ENCODE assay signal across 7 cellular contexts in genomic region chr3:77756397-77756975, GRCh38.
DNase-seq lines count a peak whose midpoint lies in the region; ATAC-seq, FAIRE-seq and TF ChIP-seq lines count a peak whose summit lies in the region.
"Not testable (repeated sequence)": the region's sequence is repeated elsewhere in the genome, so short reads cannot be mapped to it uniquely, and the experiment has no call there.

No MANE protein-coding gene starts in this region.

- not testable (repeated sequence) for H3K27me3 ChIP-seq in PC-3 (ENCODE audit: low read length); bronchial epithelial cell (ENCODE audit: control insufficient read depth, insufficient read depth, low read length); foreskin keratinocyte

- H3K79me2 ChIP-seq in PC-3 (ENCODE audit: low read length), result not testable (repeated sequence)

- H2AFZ ChIP-seq in PC-3 (ENCODE audit: low read length), result peak overlapping the region; percentile 38; the same call in 1 of the 2 replicates

- not testable (repeated sequence) for H3K9me3 ChIP-seq in PC-3 (ENCODE audit: low read length)

- not testable (repeated sequence) for H3F3A ChIP-seq in PC-3 (ENCODE audit: low read length, unreplicated experiment)

- peak overlapping the region; percentile 36; the same call in 1 of the 2 replicates for H3K27ac ChIP-seq in PC-3 (ENCODE audit: low read length)
- not testable (repeated sequence) for H3K27ac ChIP-seq in epithelial cell of prostate, foreskin keratinocyte

- CTCF ChIA-PET in Calu3 (lab: Charles Lee), result interaction anchor here (0.6 kb wide), 2 partner anchors 59 to 206 kb away, joined by 3 to 5 read pairs; no protein-coding TSS in a partner anchor
- CTCF ChIA-PET in PC-3 (lab: Charles Lee), result not testable (repeated sequence)
- CTCF ChIA-PET in MCF 10A (lab: Yijun Ruan, JAX), result interaction anchor here (0.6 kb wide), 3 partner anchors 105 to 1125 kb away, joined by 3 to 4 read pairs (median 3); no protein-coding TSS in a partner anchor

- H3K36me3 Mint-ChIP-seq in Calu3 (ENCODE audit: insufficient read depth, unreplicated experiment); MCF 10A (ENCODE audit: insufficient read depth, unreplicated experiment): not testable (repeated sequence)

- H3K27me3 Mint-ChIP-seq in Calu3 (ENCODE audit: unreplicated experiment); MCF 10A (ENCODE audit: insufficient read depth, unreplicated experiment): not testable (repeated sequence)

- intact Hi-C loops in Calu3 (cut with micrococcal nuclease; ENCODE audit: unreplicated experiment); PC-3 (cut with micrococcal nuclease); MCF 10A (cut with micrococcal nuclease): not testable (repeated sequence)

- not testable (repeated sequence) for H3K4me2 ChIP-seq in PC-3 (ENCODE audit: low read length)

- not testable (repeated sequence) for H4K20me1 ChIP-seq in PC-3 (ENCODE audit: low read length)

- ATAC-seq in PC-3 (peak; percentile 29; the same call in 1 of the 2 replicates), foreskin keratinocyte (peak; percentile 62)

- POLR2A ChIA-PET in PC-3 (lab: Charles Lee; ENCODE audit: unreplicated experiment); MCF 10A (lab: Yijun Ruan, JAX): not testable (repeated sequence)

- H3K4me1 ChIP-seq in PC-3 (ENCODE audit: insufficient read depth, low read length); foreskin keratinocyte: not testable (repeated sequence)

- not testable (repeated sequence) for TF ChIP-seq CTCF in Calu3 (IDR thresholded peaks at IDR 0.05; ENCODE audit: unreplicated experiment); PC-3 (conservative IDR thresholded peaks at IDR 0.05; ENCODE audit: low read depth, low read length); MCF 10A (IDR thresholded peaks at IDR 0.05; ENCODE audit: unreplicated experiment); bronchial epithelial cell (IDR thresholded peaks at IDR 0.05; ENCODE audit: insufficient read depth, low read length, severe bottlenecking); foreskin keratinocyte (conservative IDR thresholded peaks at IDR 0.05)

- not testable (repeated sequence) for H3K27ac Mint-ChIP-seq in Calu3 (ENCODE audit: unreplicated experiment); MCF 10A (ENCODE audit: low read depth, unreplicated experiment)

- H3K4me3 Mint-ChIP-seq in Calu3 (ENCODE audit: low read depth, unreplicated experiment); MCF 10A (ENCODE audit: unreplicated experiment): not testable (repeated sequence)

- not testable (repeated sequence) for H3K4me1 Mint-ChIP-seq in Calu3 (ENCODE audit: low read depth, unreplicated experiment); MCF 10A (ENCODE audit: insufficient read depth, unreplicated experiment)

- H3K9me3 Mint-ChIP-seq in Calu3 (ENCODE audit: low read depth, unreplicated experiment), result not testable (repeated sequence)
- peaks cover 14% of the 10 kb centered on the region for H3K9me3 Mint-ChIP-seq in MCF 10A (ENCODE audit: unreplicated experiment)

- not testable (repeated sequence) for H3K9ac ChIP-seq in PC-3 (ENCODE audit: low read length)

- not testable (repeated sequence) for BruUV-seq in Calu3 (replicated peaks; lab: Mats Ljungman, UMichigan); PC-3 (replicated peaks; lab: Mats Ljungman, UMichigan); MCF 10A (replicated peaks; lab: Mats Ljungman, UMichigan)

- H3K36me3 ChIP-seq in PC-3 (ENCODE audit: low read depth, low read length); bronchial epithelial cell (ENCODE audit: control insufficient read depth, insufficient read depth, low read length): not testable (repeated sequence)

- DNase-seq in Calu3 (peak; percentile 45), PC-3 (peak; percentile 61), MCF 10A (ENCODE audit: unreplicated experiment) (peak; percentile 19), bronchial epithelial cell (ENCODE audit: low read depth) (peak; percentile 51), epithelial cell of prostate (ENCODE audit: low read depth, low spot score) (peak; percentile 5), kidney tubule cell (ENCODE audit: low spot score) (peak; percentile 6)
- not testable (repeated sequence) for DNase-seq in foreskin keratinocyte

- H3K9me2 ChIP-seq in PC-3 (replicated peaks; ENCODE audit: low read length), result not testable (repeated sequence)

- H3K4me3 ChIP-seq in PC-3 (ENCODE audit: low read length); bronchial epithelial cell (ENCODE audit: low read depth, low read length): not testable (repeated sequence)

- not testable (repeated sequence) for FAIRE-seq in bronchial epithelial cell (lab: Jason Lieb, UNC)
